Comparison of ENCODE assay signal across 19 cellular contexts in genomic region chr13:113960276-113960948, GRCh38. TPM values are rescaled to one million over a fixed set of nuclear protein-coding genes. Genes with fewer than 3 reads are reported as not detected.
DNase-seq lines count a peak whose midpoint lies in the region; ATAC-seq and TF ChIP-seq lines count a peak whose summit lies in the region.
"Had no signal": no experiment of that assay in that cellular context is flagged by ENCODE, and none has a peak within 500 bp of the region (broad histone marks: within the 10 kb centered on the region; RNA-seq: fewer than 3 reads in every experiment).

No MANE protein-coding gene starts in this region.

- intact Hi-C loops in Right ventricle myocardium superior (cut with DNase I) (no loop called here), cardiac septum (cut with DNase I) (no loop called here), mucosa of descending colon (cut with DNase I, micrococcal nuclease) (no loop called here)

- no peak for TF ChIP-seq CTCF in mucosa of descending colon (IDR thresholded peaks at IDR 0.05)

- no peaks in the 10 kb centered on the region for H3K4me1 ChIP-seq in mucosa of descending colon (ENCODE audit: low read depth)
- H3K4me1 ChIP-seq: BLaER1 treated with 17β-estradiol and CSF1 and Interleukin-3, amounts not matched to agents 10 nM and 100 nM had no signal

- ATAC-seq in Right ventricle myocardium superior (ENCODE audit: poor library complexity) (no peak), T-helper 17 cell (no peak), mucosa of descending colon (peak; percentile 66), HG02763 (IDR thresholded peaks at IDR 0.05; ENCODE audit: unreplicated experiment) (no peak)
- ATAC-seq: HCT116, HepG2 had no signal

- H3K36me3 Mint-ChIP-seq in T-helper 17 cell (ENCODE audit: low read depth): peaks cover 5% of the 10 kb centered on the region

- H3K27me3 Mint-ChIP-seq in T-helper 17 cell: no peaks in the 10 kb centered on the region
- H3K27me3 Mint-ChIP-seq: B cell, IgD-negative memory B cell had no signal

- H3K4me3 ChIP-seq in mucosa of descending colon: no peak overlapping the region
- H3K4me3 ChIP-seq: BLaER1 treated with 17β-estradiol and CSF1 and Interleukin-3, amounts not matched to agents 10 nM and 100 nM had no signal

- H3K27ac Mint-ChIP-seq in T-helper 17 cell: peak overlapping the region; percentile 9
- H3K27ac Mint-ChIP-seq: B cell, HFFc6 had no signal

- H3K9me3 ChIP-seq in T-helper 17 cell (ENCODE audit: control insufficient read depth, low read length, poor library complexity, severe bottlenecking) (no peaks in the 10 kb centered on the region), mucosa of descending colon (peaks cover 4% of the 10 kb centered on the region)

- no peaks in the 10 kb centered on the region for H3K36me3 ChIP-seq in mucosa of descending colon (ENCODE audit: low read depth)

- DNase-seq in Right ventricle myocardium superior (peak; percentile 8), cardiac septum (ENCODE audit: low spot score) (no peak), T-helper 17 cell (no peak), mucosa of descending colon (peak in 2 of 3 donors; percentile 10 to 43), NCI-H526 (lab: John Stamatoyannopoulos, UW) (no peak), AG08396 (ENCODE audit: low spot score) (no peak)
- DNase-seq: 8988T, Calu3, DMS79 treated with DMSO at 0.1 percent for 48 hours, GF-D8, GOT3, H7, HFFc6 had no signal

- no peak overlapping the region for H3K4me3 Mint-ChIP-seq in T-helper 17 cell
- H3K4me3 Mint-ChIP-seq: B cell, HFFc6, IgD-negative memory B cell had no signal

- peaks cover 2% of the 10 kb centered on the region for H3K4me1 Mint-ChIP-seq in T-helper 17 cell
- H3K4me1 Mint-ChIP-seq: B cell had no signal

RNA-seq across cellular contexts. Expression of gene C13orf46, which starts 13.5 kb away (rescaled TPM):
- 0.32 TPM for total RNA-seq in Right ventricle myocardium superior
- total RNA-seq in cardiac septum: 0.40 TPM
- 10 to 100 TPM; 18.6 to 22.6 TPM for total RNA-seq in T-helper 17 cell
- 1 to 10 TPM; 1.3 to 1.8 (median 1.6) TPM for total RNA-seq in mucosa of descending colon
- total RNA-seq: H7, HepG2 had no signal

Comparison
In these comparisons a context has a peak if more than half of its experiments do, and no peak if none do; other contexts are left out.
1. DNase-seq: peak in Right ventricle myocardium superior (single experiment) and mucosa of descending colon (2 of 3); none in cardiac septum (single experiment), T-helper 17 cell (0 of 3), NCI-H526 (0 of 2) and AG08396 (single experiment).
2. RNA of gene C13orf46, which starts 13.5 kb away (total RNA-seq): 18.6 to 22.6 TPM in T-helper 17 cell; 1.3 to 1.8 TPM in mucosa of descending colon, 0.40 TPM in cardiac septum (single experiment) and 0.32 TPM in Right ventricle myocardium superior (single experiment); every median in the first group is over 4 times any median in the second.